In genomic region chr4:134471569-134471968, GRCh38 we compare ENCODE assay signal across 20 cellular contexts.
DNase-seq lines count a peak whose midpoint lies in the region; ATAC-seq, FAIRE-seq and TF ChIP-seq lines count a peak whose summit lies in the region.
"Had no signal": no experiment of that assay in that cellular context is flagged by ENCODE, and none has a peak within 500 bp of the region (broad histone marks: within the 10 kb centered on the region; RNA-seq: fewer than 3 reads in every experiment).

No MANE protein-coding gene starts in this region.

- H3K4me3 ChIP-seq in SK-N-SH (ENCODE audit: low read depth in 2 of 2, low read length in 1 of 2) (no peak overlapping the region), H1 (ENCODE audit: extremely low read depth in 1 of 4, insufficient read depth in 2 of 4, low read depth in 3 of 4, low read length in 4 of 4) (no peak overlapping the region), smooth muscle cell (no peak overlapping the region)
- H3K4me3 ChIP-seq: A549 had no signal

- H3K27ac ChIP-seq in SK-N-SH (ENCODE audit: low read depth in 2 of 2, low read length in 1 of 2) (no peak overlapping the region), H1 (ENCODE audit: low read depth, low read length) (no peak overlapping the region), smooth muscle cell (ENCODE audit: low read depth) (no peak overlapping the region)
- H3K27ac ChIP-seq: 22Rv1, A549, C4-2B had no signal

- TF ChIP-seq EP300 in SK-N-SH (IDR thresholded peaks at IDR 0.05; ENCODE audit: borderline replicate concordance in 1 of 2, low read depth in 1 of 2, low read length in 1 of 2): no peak
- no peak for TF ChIP-seq EP300 in H1 (IDR thresholded peaks at IDR 0.05; ENCODE audit: borderline replicate concordance in 1 of 2, low read depth in 2 of 2, low read length in 2 of 2)

- H3K4ac ChIP-seq in H1 (replicated peaks; ENCODE audit: insufficient read length, low read depth, low read length): no peak overlapping the region

- no peak overlapping the region for H2BK15ac ChIP-seq in H1 (ENCODE audit: low read length)

- no peak overlapping the region for H3K9ac ChIP-seq in SK-N-SH
- H3K9ac ChIP-seq in H1 (replicated peaks in 1 of 4; ENCODE audit: extremely low read depth in 1 of 4, low read depth in 3 of 4, low read length in 3 of 4): no peak overlapping the region
- no peak overlapping the region for H3K9ac ChIP-seq in smooth muscle cell (ENCODE audit: low read depth)

- H3F3A ChIP-seq in SK-N-SH (replicated peaks; ENCODE audit: insufficient read depth) (peaks cover 3% of the 10 kb centered on the region), smooth muscle cell (ENCODE audit: low read depth) (no peaks in the 10 kb centered on the region)

- CTCF ChIA-PET in SK-N-SH (lab: Yijun Ruan, JAX) (no interaction called here), H1 (lab: Charles Lee; ENCODE audit: partially characterized antibody) (interaction anchor here (0.6 to 2.4 kb wide), 3 partner anchors 175 to 303 kb away, joined by 3 to 8 read pairs (median 4); no protein-coding TSS in a partner anchor)

- in situ Hi-C loops in GM13976 (cut with MboI; ENCODE audit: low sequenced_read_pairs, unreplicated experiment): no loop called here

- TF ChIP-seq RAD21 in SK-N-SH (IDR thresholded peaks at IDR 0.05; ENCODE audit: low read length) (no peak), H1 (IDR thresholded peaks at IDR 0.05 in 1 of 2, conservative IDR thresholded peaks at IDR 0.05 in 1 of 2; ENCODE audit: low read depth in 2 of 2, low read length in 2 of 2) (no peak)

- H3K14ac ChIP-seq in H1 (ENCODE audit: insufficient read length): no peak overlapping the region

- H4K20me1 ChIP-seq in SK-N-SH (ENCODE audit: insufficient read depth) (no peaks in the 10 kb centered on the region), H1 (replicated peaks in 1 of 2; ENCODE audit: control insufficient read depth in 1 of 2, insufficient read depth in 2 of 2, low read length in 2 of 2) (no peaks in the 10 kb centered on the region), smooth muscle cell (ENCODE audit: low read depth) (no peaks in the 10 kb centered on the region)

- ATAC-seq in SK-N-SH treated with all-trans-retinoic acid at 6 μM for 48 hours: no peak
- ATAC-seq: A549 had no signal

- H3K27me3 ChIP-seq in SK-N-SH (ENCODE audit: insufficient read depth) (no peaks in the 10 kb centered on the region), H1 (replicated peaks in 1 of 4; ENCODE audit: control insufficient read depth in 3 of 4, extremely low read depth in 1 of 4, insufficient read depth in 3 of 4, low read length in 3 of 4) (no peaks in the 10 kb centered on the region), smooth muscle cell (ENCODE audit: low read depth) (no peaks in the 10 kb centered on the region)

- no peak overlapping the region for H2AK5ac ChIP-seq in H1 (ENCODE audit: low read depth, low read length)

- no peak overlapping the region for H3K4me2 ChIP-seq in SK-N-SH
- no peak overlapping the region for H3K4me2 ChIP-seq in H1 (ENCODE audit: insufficient read depth in 1 of 2, low read depth in 2 of 2, low read length in 2 of 2)
- no peak overlapping the region for H3K4me2 ChIP-seq in smooth muscle cell
- H3K4me2 ChIP-seq: A549 had no signal

- H2AFZ ChIP-seq in SK-N-SH (ENCODE audit: low read depth): peak overlapping the region; percentile 65; the same call in 1 of the 2 replicates
- no peak overlapping the region for H2AFZ ChIP-seq in H1 (ENCODE audit: low read length)
- H2AFZ ChIP-seq in smooth muscle cell (ENCODE audit: low read depth): peak overlapping the region; percentile 87

- H2BK5ac ChIP-seq in H1 (ENCODE audit: low read depth, low read length): no peak overlapping the region

- no peak overlapping the region for H2BK12ac ChIP-seq in H1 (ENCODE audit: low read depth, low read length)

- no peak for TF ChIP-seq POLR2A in H1 (IDR thresholded peaks at IDR 0.05; ENCODE audit: control extremely low read depth in 1 of 2, low read depth in 2 of 2, low read length in 2 of 2)

- no peak overlapping the region for H3K23ac ChIP-seq in H1 (ENCODE audit: insufficient read length)

- no peak overlapping the region for H4K5ac ChIP-seq in H1 (ENCODE audit: insufficient read length, low read depth, low read length)

- no peak for TF ChIP-seq CTCF in SK-N-SH (IDR thresholded peaks at IDR 0.05)
- TF ChIP-seq CTCF in H1 (IDR thresholded peaks at IDR 0.05; ENCODE audit: control extremely low read depth in 1 of 3, insufficient read depth in 1 of 3, low read depth in 1 of 3, low read length in 3 of 3): no peak
- no peak for TF ChIP-seq CTCF in smooth muscle cell (IDR thresholded peaks at IDR 0.05; ENCODE audit: borderline replicate concordance, insufficient read depth, poor library complexity, severe bottlenecking)
- no peak for TF ChIP-seq CTCF in GM13976 (IDR thresholded peaks at IDR 0.05; ENCODE audit: borderline replicate concordance, control extremely low read depth, extremely low read depth, insufficient read depth, missing control alignments)

- FAIRE-seq in H1 (lab: Jason Lieb, UNC): no peak
- FAIRE-seq: A549, GM19239, H54 had no signal

- POLR2A ChIA-PET in SK-N-SH (lab: Yijun Ruan, JAX): no interaction called here
- POLR2A ChIA-PET in H1 (lab: Charles Lee; ENCODE audit: partially characterized antibody): no interaction called here

- no peak overlapping the region for H3K18ac ChIP-seq in H1 (ENCODE audit: extremely low read depth, low read length)

- no peak overlapping the region for H4K8ac ChIP-seq in H1 (ENCODE audit: extremely low read depth, insufficient read depth, low read length)

- no peak for DNase-seq in SK-N-SH
- DNase-seq in amniotic epithelial cell (ENCODE audit: low read depth): peak; percentile 33
- no peak for DNase-seq in H1 (ENCODE audit: low read depth in 1 of 2, low spot score in 2 of 2)
- no peak for DNase-seq in smooth muscle cell (lab: John Stamatoyannopoulos, UW; ENCODE audit: unreplicated experiment)
- DNase-seq in GM13976 (ENCODE audit: low spot score): no peak
- DNase-seq in NCI-H69 (lab: John Stamatoyannopoulos, UW): no peak
- DNase-seq in NCI-H226: no peak
- DNase-seq: AML-193; Caco-2; CD4-positive, alpha-beta T cell; DMS153; DMS79; GF-D8; HCEC 1CT had no signal

- H4K91ac ChIP-seq in H1 (replicated peaks; ENCODE audit: insufficient read length, low read length): no peak overlapping the region

- H3K23me2 ChIP-seq in H1 (ENCODE audit: low read depth, low read length): no peaks in the 10 kb centered on the region

- H3K56ac ChIP-seq in H1 (replicated peaks; ENCODE audit: insufficient read length, low read depth, low read length): no peak overlapping the region

- H3K79me2 ChIP-seq in SK-N-SH (ENCODE audit: insufficient read depth) (no peaks in the 10 kb centered on the region), H1 (ENCODE audit: control insufficient read depth in 1 of 2, insufficient read depth in 2 of 2, low read length in 2 of 2) (no peaks in the 10 kb centered on the region), smooth muscle cell (ENCODE audit: low read depth) (no peaks in the 10 kb centered on the region)

- no peaks in the 10 kb centered on the region; the same call in 1 of the 2 replicates for H3K9me2 ChIP-seq in SK-N-SH

- H3K4me1 ChIP-seq in SK-N-SH (ENCODE audit: control insufficient read depth in 1 of 2, insufficient read depth in 2 of 2, low read depth in 1 of 2, low read length in 1 of 2): no peaks in the 10 kb centered on the region
- no peaks in the 10 kb centered on the region; a peak in 2 of 7 replicates for H3K4me1 ChIP-seq in H1 (replicated peaks in 1 of 4; ENCODE audit: control insufficient read depth in 3 of 4, insufficient read depth in 4 of 4, low read length in 3 of 4)
- no peaks in the 10 kb centered on the region for H3K4me1 ChIP-seq in smooth muscle cell (ENCODE audit: low read depth)
- H3K4me1 ChIP-seq: A549, Caco-2 had no signal

- no peak overlapping the region for H2BK20ac ChIP-seq in H1 (ENCODE audit: low read length)

- H3K79me1 ChIP-seq in H1 (ENCODE audit: low read depth, low read length): no peaks in the 10 kb centered on the region

- WGBS in SK-N-SH (ENCODE audit: low lambda C conversion rate): 70% methylated on average over 1 of the region's 1 CpG
- 96% methylated on average over 1 of the region's 1 CpG; no CpG with 5 or more reads in 1 of the 2 experiments for WGBS in H1 (ENCODE audit: extremely low coverage in 1 of 2, insufficient coverage in 1 of 2, insufficient read length in 1 of 2, insufficient replicate concordance in 2 of 2, low coverage in 1 of 2, low lambda C conversion rate in 2 of 2, missing lambda C conversion rate in 1 of 2), 2 experiments
- 97% methylated on average over 1 of the region's 1 CpG for WGBS in smooth muscle cell (ENCODE audit: low lambda C conversion rate)

- H2BK120ac ChIP-seq in H1 (replicated peaks; ENCODE audit: low read depth, low read length): no peak overlapping the region

- H3K36me3 ChIP-seq in SK-N-SH (replicated peaks in 1 of 2; ENCODE audit: control insufficient read depth in 1 of 2, insufficient read depth in 2 of 2, low read length in 1 of 2) (no peaks in the 10 kb centered on the region), H1 (ENCODE audit: control insufficient read depth in 2 of 4, insufficient read depth in 4 of 4, low read length in 3 of 4) (no peaks in the 10 kb centered on the region), smooth muscle cell (ENCODE audit: low read depth) (no peaks in the 10 kb centered on the region)

- no peaks in the 10 kb centered on the region for H3K9me3 ChIP-seq in SK-N-SH
- no peaks in the 10 kb centered on the region for H3K9me3 ChIP-seq in H1 (ENCODE audit: insufficient read depth in 2 of 2, low read depth in 1 of 2, low read length in 1 of 2)
- no peaks in the 10 kb centered on the region for H3K9me3 ChIP-seq in smooth muscle cell (replicated peaks; ENCODE audit: low read depth)
- H3K9me3 ChIP-seq: A549, Caco-2 had no signal

TF ChIP-seq in SK-N-SH, 30 proteins besides CTCF, POLR2A, EP300 and RAD21 (continues in another document):
- no peak for TF ChIP-seq RFX5 (IDR thresholded peaks at IDR 0.05; ENCODE audit: low read length)
- TF ChIP-seq GABPA (IDR thresholded peaks at IDR 0.05; ENCODE audit: low read depth): no peak
- TF ChIP-seq GATA2 (CRISPR knock-in tag; IDR thresholded peaks at IDR 0.05): no peak
- no peak for TF ChIP-seq FOXJ3 (CRISPR knock-in tag; IDR thresholded peaks at IDR 0.05)
- TF ChIP-seq POLR2AphosphoS5 (IDR thresholded peaks at IDR 0.05; ENCODE audit: low read depth, low read length): no peak

TF ChIP-seq in SK-N-SH treated with all-trans-retinoic acid at 6 μM for 48 hours, 23 proteins besides CTCF, POLR2A, EP300 and RAD21 (continues in another document):
- TF ChIP-seq ZNF70 (CRISPR knock-in tag; IDR thresholded peaks at IDR 0.05) (no peak), TOX (CRISPR knock-in tag; IDR thresholded peaks at IDR 0.05; ENCODE audit: borderline replicate concordance) (no peak)

TF ChIP-seq in H1, 55 proteins besides CTCF, POLR2A, EP300 and RAD21:
- TF ChIP-seq MAFK (IDR thresholded peaks at IDR 0.05; ENCODE audit: low read depth, low read length): peak; percentile 25; the same call in 1 of the 2 replicates
- TF ChIP-seq CTBP2 (IDR thresholded peaks at IDR 0.05; ENCODE audit: borderline replicate concordance, insufficient read depth, insufficient read length, low read length): no peak
